In genomic region chr4:135185256-135185655, GRCh38 we compare ENCODE assay signal across 1 cellular context.
TF ChIP-seq lines count a peak whose summit lies in the region.

No MANE protein-coding gene starts in this region.

TF ChIP-seq in SK-N-SH, 30 proteins besides CTCF, POLR2A, EP300 and RAD21 (continued from another document):
- TF ChIP-seq REST (IDR thresholded peaks at IDR 0.05; ENCODE audit: low read depth, low read length) (no peak), NFIC (IDR thresholded peaks at IDR 0.05; ENCODE audit: borderline replicate concordance) (no peak), NRF1 (IDR thresholded peaks at IDR 0.05; ENCODE audit: low read depth, low read length) (no peak), EZH2phosphoT487 (IDR thresholded peaks at IDR 0.05; ENCODE audit: borderline replicate concordance, low read depth) (no peak), RCOR1 (IDR thresholded peaks at IDR 0.05; ENCODE audit: low read length) (no peak), FOXM1 (IDR thresholded peaks at IDR 0.05; ENCODE audit: low read depth) (no peak), YY1 (IDR thresholded peaks at IDR 0.05; ENCODE audit: low read depth) (no peak), CHD2 (IDR thresholded peaks at IDR 0.05; ENCODE audit: low read length, partially characterized antibody) (no peak)
- TF ChIP-seq, protein P1, sequence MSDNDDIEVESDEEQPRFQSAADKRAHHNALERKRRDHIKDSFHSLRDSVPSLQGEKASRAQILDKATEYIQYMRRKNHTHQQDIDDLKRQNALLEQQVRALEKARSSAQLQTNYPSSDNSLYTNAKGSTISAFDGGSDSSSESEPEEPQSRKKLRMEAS (IDR thresholded peaks at IDR 0.05; ENCODE audit: low read depth), result no peak
- TF ChIP-seq, protein P2, sequence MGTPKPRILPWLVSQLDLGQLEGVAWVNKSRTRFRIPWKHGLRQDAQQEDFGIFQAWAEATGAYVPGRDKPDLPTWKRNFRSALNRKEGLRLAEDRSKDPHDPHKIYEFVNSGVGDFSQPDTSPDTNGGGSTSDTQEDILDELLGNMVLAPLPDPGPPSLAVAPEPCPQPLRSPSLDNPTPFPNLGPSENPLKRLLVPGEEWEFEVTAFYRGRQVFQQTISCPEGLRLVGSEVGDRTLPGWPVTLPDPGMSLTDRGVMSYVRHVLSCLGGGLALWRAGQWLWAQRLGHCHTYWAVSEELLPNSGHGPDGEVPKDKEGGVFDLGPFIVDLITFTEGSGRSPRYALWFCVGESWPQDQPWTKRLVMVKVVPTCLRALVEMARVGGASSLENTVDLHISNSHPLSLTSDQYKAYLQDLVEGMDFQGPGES (IDR thresholded peaks at IDR 0.05; ENCODE audit: low read depth, low read length), result no peak
- TF ChIP-seq, protein P3, sequence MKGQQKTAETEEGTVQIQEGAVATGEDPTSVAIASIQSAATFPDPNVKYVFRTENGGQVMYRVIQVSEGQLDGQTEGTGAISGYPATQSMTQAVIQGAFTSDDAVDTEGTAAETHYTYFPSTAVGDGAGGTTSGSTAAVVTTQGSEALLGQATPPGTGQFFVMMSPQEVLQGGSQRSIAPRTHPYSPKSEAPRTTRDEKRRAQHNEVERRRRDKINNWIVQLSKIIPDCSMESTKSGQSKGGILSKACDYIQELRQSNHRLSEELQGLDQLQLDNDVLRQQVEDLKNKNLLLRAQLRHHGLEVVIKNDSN (IDR thresholded peaks at IDR 0.05; ENCODE audit: borderline replicate concordance, low read depth), result no peak
TF ChIP-seq in SK-N-SH: peak in this region for 0.
